ENCODE assay signal across 14 cellular contexts in the genomic region with DNA sequence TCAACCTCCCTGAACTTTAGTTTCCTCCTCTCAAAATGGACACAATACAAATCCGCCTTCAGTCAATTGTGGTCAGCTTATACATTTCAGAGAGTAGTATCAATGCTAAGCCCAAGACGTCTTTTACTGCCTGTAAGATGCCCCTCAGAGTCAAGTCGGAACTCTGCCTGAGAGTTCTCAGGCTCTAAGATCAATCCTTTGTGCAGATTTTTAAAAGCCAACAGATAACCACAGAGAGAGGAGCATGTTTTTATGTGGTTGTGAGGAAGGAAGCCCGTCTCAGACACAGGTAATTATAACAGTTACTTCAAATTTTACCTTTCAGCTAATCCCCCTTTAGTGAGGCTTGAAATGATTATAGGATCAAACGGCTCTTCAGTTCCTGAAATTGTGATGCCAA.
"Had no signal": no experiment of that assay in that cellular context is flagged by ENCODE, and none has a peak within 500 bp of the region (broad histone marks: within the 10 kb centered on the region; RNA-seq: fewer than 3 reads in every experiment).

No MANE protein-coding gene starts in this region.

- H3K4me3 ChIP-seq: adrenal gland, gastroesophageal sphincter, left lung, psoas muscle, right lobe of liver, SK-N-MC, suprapubic skin had no signal

- H3K36me3 ChIP-seq: adrenal gland, left lung, right lobe of liver, suprapubic skin had no signal

- H3K27me3 ChIP-seq: adrenal gland, gastroesophageal sphincter, left lung, right lobe of liver, suprapubic skin had no signal

- H3K9me3 ChIP-seq: adrenal gland, gastroesophageal sphincter, left lung, psoas muscle, right lobe of liver, suprapubic skin had no signal

- H3K4me1 Mint-ChIP-seq: memory B cell; stimulated activated naive B cell treated with anti-CD40 and anti-IgM and Interleukin-4, amounts not matched to agents 10 μg/mL and 1 μg/mL and 100 μg/mL, for 72 hours had no signal

- ATAC-seq: gastroesophageal sphincter; left lung; psoas muscle; right lobe of liver; stimulated activated naive B cell treated with anti-CD40 and anti-IgM and Interleukin-4, amounts not matched to agents 10 μg/mL and 1 μg/mL and 100 μg/mL, for 72 hours had no signal

- H3K27me3 Mint-ChIP-seq: memory B cell; stimulated activated naive B cell treated with anti-CD40 and anti-IgM and Interleukin-4, amounts not matched to agents 10 μg/mL and 1 μg/mL and 100 μg/mL, for 72 hours had no signal

- H3K4me3 Mint-ChIP-seq: memory B cell; stimulated activated naive B cell treated with anti-CD40 and anti-IgM and Interleukin-4, amounts not matched to agents 10 μg/mL and 1 μg/mL and 100 μg/mL, for 72 hours had no signal

- H3K4me1 ChIP-seq: adrenal gland, psoas muscle, right lobe of liver, suprapubic skin had no signal

- H3K9me3 Mint-ChIP-seq: memory B cell; stimulated activated naive B cell treated with anti-CD40 and anti-IgM and Interleukin-4, amounts not matched to agents 10 μg/mL and 1 μg/mL and 100 μg/mL, for 72 hours had no signal

- H3K36me3 Mint-ChIP-seq: memory B cell; stimulated activated naive B cell treated with anti-CD40 and anti-IgM and Interleukin-4, amounts not matched to agents 10 μg/mL and 1 μg/mL and 100 μg/mL, for 72 hours had no signal

- DNase-seq: activated CD8-positive, alpha-beta memory T cell treated with anti-CD3 and anti-CD28 coated beads for 24 hours; activated effector memory CD4-positive, alpha-beta T cell treated with anti-CD3 and anti-CD28 coated beads, Interleukin-2, amount 50 U/mL, for 16 hours; adrenal gland; caudate nucleus; cortex of kidney; left lung; psoas muscle; right lobe of liver; stimulated activated CD4-positive, alpha-beta T cell treated with anti-CD3 and anti-CD28 coated beads, Interleukin-2, amount 100 ng/mL, for 24 hours; stimulated activated naive B cell treated with anti-CD40 and anti-IgM and Interleukin-4, amounts not matched to agents 10 μg/mL and 1 μg/mL and 100 μg/mL, for 72 hours had no signal

- H3K27ac Mint-ChIP-seq: memory B cell; stimulated activated naive B cell treated with anti-CD40 and anti-IgM and Interleukin-4, amounts not matched to agents 10 μg/mL and 1 μg/mL and 100 μg/mL, for 72 hours had no signal
